12 cellular contexts compared by ENCODE assay signal in the genomic region with DNA sequence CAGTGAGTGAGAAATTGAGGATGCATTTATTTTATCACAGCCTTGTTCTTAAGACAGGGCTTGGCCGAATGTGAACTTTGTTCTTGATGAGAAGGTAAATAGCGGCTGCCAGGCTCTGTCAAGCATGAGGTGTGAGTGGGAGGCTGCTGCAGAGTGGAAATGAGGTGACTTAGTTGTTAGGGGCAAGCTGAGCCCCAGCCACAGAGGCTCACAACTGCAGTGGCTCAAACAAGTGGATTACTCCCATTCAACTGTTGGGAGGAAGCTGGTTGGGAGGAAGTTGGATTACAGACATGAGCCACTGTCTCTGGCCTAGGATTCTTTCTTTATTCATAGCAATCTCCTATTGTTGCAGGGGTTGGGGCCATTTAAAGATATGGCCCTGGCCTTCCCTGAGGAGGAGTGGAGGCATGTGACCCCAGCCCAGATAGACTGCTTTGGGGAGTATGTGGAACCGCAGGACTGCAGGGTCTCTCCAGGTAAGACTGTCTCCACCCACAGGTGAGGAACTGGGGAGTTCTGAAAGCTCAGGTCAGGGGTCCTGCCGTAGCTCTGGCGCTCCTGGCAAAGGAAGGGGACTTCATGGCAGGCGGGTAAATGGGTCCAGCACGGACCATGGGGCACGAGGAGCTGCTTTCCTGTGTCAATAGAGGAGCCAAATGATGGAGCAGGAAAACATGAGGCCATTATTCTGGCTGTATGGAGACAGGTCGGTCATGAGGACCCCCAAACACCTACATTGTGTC. TPM values are rescaled to one million over a fixed set of nuclear protein-coding genes. Genes with fewer than 3 reads are reported as not detected.
DNase-seq lines count a peak whose midpoint lies in the region; ATAC-seq, FAIRE-seq and TF ChIP-seq lines count a peak whose summit lies in the region.
"Had no signal": no experiment of that assay in that cellular context is flagged by ENCODE, and none has a peak within 500 bp of the region (broad histone marks: within the 10 kb centered on the region; RNA-seq: fewer than 3 reads in every experiment).

No MANE protein-coding gene starts in this region.

- no peaks in the 10 kb centered on the region for H3K36me3 ChIP-seq in ovary

- H3K4me1 Mint-ChIP-seq in T-cell (peaks cover 57 to 61% (median 60%) of the 10 kb centered on the region in 3 donors), MCF 10A (ENCODE audit: insufficient read depth, unreplicated experiment) (peaks cover 8% of the 10 kb centered on the region)

- peak overlapping the region; percentile 91 to 95 for H3K27ac Mint-ChIP-seq in T-cell
- peak overlapping the region; percentile 27 for H3K27ac Mint-ChIP-seq in MCF 10A (ENCODE audit: low read depth, unreplicated experiment)

- TF ChIP-seq POLR2A in GM12891 (IDR thresholded peaks at IDR 0.05; ENCODE audit: low read depth, low read length) (no peak), ovary (IDR thresholded peaks at IDR 0.05) (no peak)

- peaks cover 71% of the 10 kb centered on the region for H3K36me3 Mint-ChIP-seq in T-cell
- H3K36me3 Mint-ChIP-seq in MCF 10A (ENCODE audit: insufficient read depth, unreplicated experiment), result peaks cover 94% of the 10 kb centered on the region

- H3K27me3 Mint-ChIP-seq in T-cell, result no peaks in the 10 kb centered on the region
- no peaks in the 10 kb centered on the region for H3K27me3 Mint-ChIP-seq in MCF 10A (ENCODE audit: insufficient read depth, unreplicated experiment)

- H3K27ac ChIP-seq in skin epidermis (peak overlapping the region in 14 of 21 experiments; percentile 4 to 85 (median 53)), ovary (no peak overlapping the region)
- H3K27ac ChIP-seq: prostate gland had no signal

- TF ChIP-seq CTCF in MCF 10A (IDR thresholded peaks at IDR 0.05; ENCODE audit: unreplicated experiment) (no peak), ovary (IDR thresholded peaks at IDR 0.05) (no peak)

- no peaks in the 10 kb centered on the region for H3K9me3 ChIP-seq in ovary
- H3K9me3 ChIP-seq: heart left ventricle, prostate gland had no signal

- ATAC-seq in T-cell (replicated peaks in 1 of 4) (peak; percentile 18 to 26 (median 23)), HG03439 (IDR thresholded peaks at IDR 0.05; ENCODE audit: unreplicated experiment) (no peak), HG02870 (IDR thresholded peaks at IDR 0.05; ENCODE audit: unreplicated experiment) (no peak)
- ATAC-seq: heart left ventricle had no signal

- POLR2A ChIA-PET in T-cell (lab: Charles Lee) (interaction anchor here in 1 of 2 donors (0.6 kb wide), 1 partner anchor 322 kb away, joined by 3 read pairs; no protein-coding TSS in a partner anchor), MCF 10A (lab: Yijun Ruan, JAX) (interaction anchor here (0.7 to 1.1 kb wide), 2 partner anchors 10 to 11 kb away, joined by 3 to 4 read pairs; no protein-coding TSS in a partner anchor)

- peak overlapping the region; percentile 80 to 88 (median 81) for H3K4me3 Mint-ChIP-seq in T-cell
- no peak overlapping the region for H3K4me3 Mint-ChIP-seq in MCF 10A (ENCODE audit: unreplicated experiment)

- WGBS in ovary, 3 donors, result 89 to 90% (median 90%) methylated on average over 9 of the region's 9 CpGs

- no peaks in the 10 kb centered on the region for H3K9me3 Mint-ChIP-seq in T-cell
- H3K9me3 Mint-ChIP-seq in MCF 10A (ENCODE audit: unreplicated experiment), result no peaks in the 10 kb centered on the region

- DNase-seq in GM12891 (ENCODE audit: insufficient read length, low spot score) (no peak), T-cell (peak in 21 of 34 experiments; percentile 11 to 64 (median 27)), MCF 10A (ENCODE audit: unreplicated experiment) (no peak), ovary (no peak), AG08395 (ENCODE audit: low spot score) (no peak)
- DNase-seq: GDM1, heart left ventricle had no signal

- BruUV-seq in MCF 10A (replicated peaks; lab: Mats Ljungman, UMichigan), result no TSS peak

- peak; percentile 63 for FAIRE-seq in GM12891 (lab: Jason Lieb, UNC)

- CTCF ChIA-PET in T-cell (lab: Charles Lee), result interaction anchor here (0.6 to 1.2 kb wide), 2 partner anchors 222 to 372 kb away, joined by 4 to 5 read pairs; no protein-coding TSS in a partner anchor
- CTCF ChIA-PET in MCF 10A (lab: Yijun Ruan, JAX), result interaction anchor here (1.3 kb wide), 1 partner anchor 214 kb away, joined by 3 read pairs; no protein-coding TSS in a partner anchor

- no peak for TF ChIP-seq EP300 in ovary (IDR thresholded peaks at IDR 0.05)

- intact Hi-C loops in MCF 10A (cut with micrococcal nuclease), result no loop called here
- intact Hi-C loops in ovary (cut with DNase I), result loop anchor here in 2 of 4 donors (10.0 kb wide), 3 partner anchors 69 to 281 kb away; a partner anchor contains a TSS

- H3K4me3 ChIP-seq in skin epidermis (no peak overlapping the region), ovary (no peak overlapping the region)
- H3K4me3 ChIP-seq: heart left ventricle, prostate gland had no signal

- H3K27me3 ChIP-seq in ovary, result no peaks in the 10 kb centered on the region
- H3K27me3 ChIP-seq: heart left ventricle had no signal

- H3K4me1 ChIP-seq in ovary (ENCODE audit: insufficient read depth), result no peaks in the 10 kb centered on the region
- H3K4me1 ChIP-seq: prostate gland had no signal

TF ChIP-seq in GM12891, 5 proteins besides CTCF, POLR2A, EP300 and RAD21:
- TF ChIP-seq SPI1 (IDR thresholded peaks at IDR 0.05; ENCODE audit: low read depth, low read length) (no peak), TAF1 (IDR thresholded peaks at IDR 0.05; ENCODE audit: low read depth, low read length) (no peak), PAX5 (IDR thresholded peaks at IDR 0.05; ENCODE audit: insufficient read depth, low read length, severe bottlenecking) (no peak), POLR2AphosphoS5 (IDR thresholded peaks at IDR 0.05; ENCODE audit: low read depth, low read length) (no peak)

RNA-seq across cellular contexts. Expression of a gene that starts 7.1 kb away (rescaled TPM):
- polyA plus RNA-seq in GM12891 (2012; ENCODE audit: low read depth, missing spikeins), result 5.3 TPM
- total RNA-seq in T-cell (10 to 100 TPM; 43.1 to 50.3 (median 49.8) TPM), MCF 10A (2022) (17.6 and 20.9 TPM in 2 replicates), ovary (10 to 100 TPM; 10.2 to 21.1 (median 18.2) TPM)
- 10 to 100 TPM in 1 of 2 donors, 1 to 10 TPM in 1; 9.8 to 10.7 TPM for polyA plus RNA-seq in ovary

RNA-seq across cellular contexts. Expression of a gene that starts 25.8 kb away (rescaled TPM):
- 0.12 TPM for polyA plus RNA-seq in GM12891 (2012; ENCODE audit: low read depth, missing spikeins)
- total RNA-seq in T-cell, result 1 to 10 TPM in 4 of 5 donors, under 1 TPM in 1; 0.85 to 2.6 (median 1.1) TPM
- total RNA-seq in MCF 10A (2022), result 0.70 and 0.96 TPM in 2 replicates
- 1 to 10 TPM in 4 of 7 donors, under 1 TPM in 3; 0.25 to 3.5 (median 1.2) TPM for total RNA-seq in ovary
- polyA plus RNA-seq in ovary, result 1 to 10 TPM in 1 of 2 donors, under 1 TPM in 1; 0.84 to 1.7 TPM

RNA-seq across cellular contexts. Expression of a gene that starts 55.9 kb away (rescaled TPM):
- 0.24 TPM for polyA plus RNA-seq in GM12891 (2012; ENCODE audit: low read depth, missing spikeins)
- total RNA-seq in T-cell (under 1 TPM in 3 of 5 donors, not detected in 2; 0.22 to 0.58 (median 0.46) TPM), MCF 10A (2022) (0.58 and 0.83 TPM in 2 replicates), ovary (10 to 100 TPM in 1 of 7 donors, 1 to 10 TPM in 3, under 1 TPM in 3; 0.20 to 34.5 (median 1.9) TPM)
- polyA plus RNA-seq in ovary, result 1 to 10 TPM in 1 of 2 donors, under 1 TPM in 1; 0.45 to 1.3 TPM
- polyA plus RNA-seq: BJ had no signal

Comparison
In these comparisons a context has a peak if more than half of its experiments do, and no peak if none do; other contexts are left out.
1. DNase-seq: peak in T-cell (21 of 34); none in GM12891 (single experiment), MCF 10A (single experiment), ovary (0 of 5) and AG08395 (single experiment).
2. ATAC-seq: peak in T-cell (4 of 4); none in HG03439 (single experiment) and HG02870 (single experiment).
3. H3K27ac ChIP-seq: peak in skin epidermis (14 of 21); none in ovary (0 of 2).